In genomic region chr4:74407891-74408290, GRCh38 we compare ENCODE assay signal across 18 cellular contexts. TPM values are rescaled to one million over a fixed set of nuclear protein-coding genes. Genes with fewer than 3 reads are reported as not detected.
DNase-seq lines count a peak whose midpoint lies in the region; ATAC-seq and TF ChIP-seq lines count a peak whose summit lies in the region.
"Had no signal": no experiment of that assay in that cellular context is flagged by ENCODE, and none has a peak within 500 bp of the region (broad histone marks: within the 10 kb centered on the region; RNA-seq: fewer than 3 reads in every experiment).

No MANE protein-coding gene starts in this region.

- no peaks in the 10 kb centered on the region for H3K27me3 ChIP-seq in ACC112 (ENCODE audit: insufficient read depth, low read length)
- no peaks in the 10 kb centered on the region for H3K27me3 ChIP-seq in PC-3 (ENCODE audit: low read length)
- H3K27me3 ChIP-seq: BLaER1 treated with 17β-estradiol and CSF1 and Interleukin-3, amounts not matched to agents 10 nM and 100 nM had no signal

- CTCF ChIA-PET in PC-3 (lab: Charles Lee) = no interaction called here

- H4K20me1 ChIP-seq in PC-3 (ENCODE audit: low read length) = no peaks in the 10 kb centered on the region
- H4K20me1 ChIP-seq: BLaER1 treated with 17β-estradiol and CSF1 and Interleukin-3, amounts not matched to agents 10 nM and 100 nM had no signal

- no TSS peak for BruUV-seq in PC-3 (replicated peaks; lab: Mats Ljungman, UMichigan)

- H3F3A ChIP-seq in PC-3 (ENCODE audit: low read length, unreplicated experiment) = no peaks in the 10 kb centered on the region

- H2AFZ ChIP-seq in ACC112 (ENCODE audit: low read length, unreplicated experiment) (peak overlapping the region; percentile 36), PC-3 (ENCODE audit: low read length) (no peak overlapping the region)

- no peaks in the 10 kb centered on the region for H3K9me3 Mint-ChIP-seq in mesothelial cell of epicardium
- H3K9me3 Mint-ChIP-seq: CD8-positive, alpha-beta T cell; H9 had no signal

- no peaks in the 10 kb centered on the region for H3K9me3 ChIP-seq in PC-3 (ENCODE audit: low read length)
- H3K9me3 ChIP-seq: BLaER1 treated with 17β-estradiol and CSF1 and Interleukin-3, amounts not matched to agents 10 nM and 100 nM had no signal

- H3K27me3 Mint-ChIP-seq in mesothelial cell of epicardium (ENCODE audit: low read depth) = no peaks in the 10 kb centered on the region
- H3K27me3 Mint-ChIP-seq: B cell had no signal

- H3K4me3 Mint-ChIP-seq in mesothelial cell of epicardium = no peak overlapping the region
- H3K4me3 Mint-ChIP-seq: B cell; CD8-positive, alpha-beta T cell; H9 had no signal

- H3K4me1 Mint-ChIP-seq in mesothelial cell of epicardium = peaks cover 68% of the 10 kb centered on the region

- no peaks in the 10 kb centered on the region for H3K36me3 ChIP-seq in ACC112 (ENCODE audit: insufficient read depth, low read length)
- no peaks in the 10 kb centered on the region for H3K36me3 ChIP-seq in PC-3 (ENCODE audit: low read depth, low read length)
- H3K36me3 ChIP-seq: BLaER1 treated with 17β-estradiol and CSF1 and Interleukin-3, amounts not matched to agents 10 nM and 100 nM had no signal

- H3K79me2 ChIP-seq in ACC112 (ENCODE audit: control insufficient read depth, insufficient read depth, low read length, unreplicated experiment) (no peaks in the 10 kb centered on the region), PC-3 (ENCODE audit: low read length) (no peaks in the 10 kb centered on the region)

- no peaks in the 10 kb centered on the region for H3K36me3 Mint-ChIP-seq in mesothelial cell of epicardium
- H3K36me3 Mint-ChIP-seq: CD8-positive, alpha-beta T cell had no signal

- H3K9me2 ChIP-seq in PC-3 (replicated peaks; ENCODE audit: low read length) = no peaks in the 10 kb centered on the region

- no peak for TF ChIP-seq CTCF in PC-3 (conservative IDR thresholded peaks at IDR 0.05; ENCODE audit: low read depth, low read length)
- TF ChIP-seq CTCF in mesothelial cell of epicardium (IDR thresholded peaks at IDR 0.05; ENCODE audit: unreplicated experiment) = no peak

- intact Hi-C loops in PC-3 (cut with micrococcal nuclease) = no loop called here

- no peaks in the 10 kb centered on the region for H3K4me1 ChIP-seq in ACC112 (ENCODE audit: control insufficient read depth, insufficient read depth, low read length, unreplicated experiment)
- peaks cover 16% of the 10 kb centered on the region for H3K4me1 ChIP-seq in PC-3 (ENCODE audit: insufficient read depth, low read length)

- POLR2A ChIA-PET in PC-3 (lab: Charles Lee; ENCODE audit: unreplicated experiment) = no interaction called here

- ATAC-seq in PC-3 = no peak
- ATAC-seq: CD8-positive, alpha-beta T cell had no signal

- H3K4me2 ChIP-seq in PC-3 (ENCODE audit: low read length) = peak overlapping the region; percentile 26; the same call in 1 of the 2 replicates
- H3K4me2 ChIP-seq: BLaER1 treated with 17β-estradiol and CSF1 and Interleukin-3, amounts not matched to agents 10 nM and 100 nM had no signal

- H3K27ac ChIP-seq in ACC112 (ENCODE audit: low read depth, low read length) = no peak overlapping the region
- peak overlapping the region; percentile 83 for H3K27ac ChIP-seq in PC-3 (ENCODE audit: low read length)
- peak overlapping the region; percentile 100 for H3K27ac ChIP-seq in epithelial cell of prostate
- H3K27ac ChIP-seq: BLaER1 treated with 17β-estradiol and CSF1 and Interleukin-3, amounts not matched to agents 10 nM and 100 nM had no signal

- peak overlapping the region; percentile 56 for H3K9ac ChIP-seq in PC-3 (ENCODE audit: low read length)
- H3K9ac ChIP-seq: BLaER1 treated with 17β-estradiol and CSF1 and Interleukin-3, amounts not matched to agents 10 nM and 100 nM had no signal

- H3K4me3 ChIP-seq in ACC112 (ENCODE audit: low read depth, low read length) (no peak overlapping the region), PC-3 (ENCODE audit: low read length) (no peak overlapping the region)
- H3K4me3 ChIP-seq: BLaER1 treated with 17β-estradiol and CSF1 and Interleukin-3, amounts not matched to agents 10 nM and 100 nM had no signal

- H3K27ac Mint-ChIP-seq in mesothelial cell of epicardium = peak overlapping the region; percentile 77
- H3K27ac Mint-ChIP-seq: B cell; CD8-positive, alpha-beta T cell; H9 had no signal

- DNase-seq in PC-3 (no peak), epithelial cell of prostate (ENCODE audit: low read depth, low spot score) (no peak), mesothelial cell of epicardium (ENCODE audit: low spot score in 2 of 2, unreplicated experiment in 2 of 2) (no peak), NCI-H345 treated with DMSO at 0.1 percent for 48 hours (lab: John Stamatoyannopoulos, UW; ENCODE audit: unreplicated experiment) (no peak), anterior cingulate cortex (lab: John Stamatoyannopoulos, UW) (no peak), NCI-H1436 treated with DMSO at 0.1 percent for 48 hours (lab: John Stamatoyannopoulos, UW) (no peak)
- no peak for DNase-seq in effector CD8-positive, alpha-beta T cell (lab: John Stamatoyannopoulos, UW)
- DNase-seq: 8988T; Calu3; CD8-positive, alpha-beta T cell; DMS79 treated with DMSO at 0.1 percent for 48 hours; GF-D8; H9 had no signal

RNA-seq across cellular contexts. Expression of gene AREG, which starts 37.0 kb away (rescaled TPM):
- total RNA-seq in PC-3 (2014; rRNA removed) (203 and 222 TPM in 2 replicates), mesothelial cell of epicardium (1.3 to 1.7 TPM (median 1.5 TPM) in 3 replicates)
- total RNA-seq: A673, H1 had no signal

RNA-seq across cellular contexts. Expression of gene EREG, which starts 42.9 kb away (rescaled TPM):
- total RNA-seq in PC-3 (2014; rRNA removed) (1.3 and 2.2 TPM in 2 replicates), mesothelial cell of epicardium (0.04 to 0.22 TPM in 2 of 3 replicates, not detected in the other)
- total RNA-seq: B cell, H1, H9 had no signal

Comparison
In these comparisons a context has a peak if more than half of its experiments do, and no peak if none do; other contexts are left out.
1. RNA of gene AREG, which starts 37.0 kb away (total RNA-seq): 203 to 222 TPM in PC-3; 1.3 to 1.7 TPM in mesothelial cell of epicardium; every median in the first group is over 10 times any median in the second.